ENCODE assay signal across 30 cellular contexts in genomic region chr3:37723585-37723984, GRCh38.
"Had no signal": no experiment of that assay in that cellular context is flagged by ENCODE, and none has a peak within 500 bp of the region (broad histone marks: within the 10 kb centered on the region; RNA-seq: fewer than 3 reads in every experiment).

No MANE protein-coding gene starts in this region.

- ATAC-seq: activated CD4-positive, CD25-positive, alpha-beta regulatory T cell treated with anti-CD3 and anti-CD28 coated beads, Interleukin-2, amount 50 U/mL, for 24 hours; activated CD8-positive, alpha-beta memory T cell treated with anti-CD3 and anti-CD28 coated beads, Interleukin-2, amount 10 ng/mL, durations not matched to agents 7 days and 5 days; activated CD8-positive, alpha-beta T cell treated with anti-CD3 and anti-CD28 coated beads, Interleukin-2, amount 10 ng/mL, durations not matched to agents 7 days and 5 days; activated naive CD8-positive, alpha-beta T cell treated with anti-CD3 and anti-CD28 coated beads, Interleukin-2, amount 50 U/mL, for 24 hours; esophagus mucosa; T-helper 17 cell had no signal

- H3K36me3 ChIP-seq: WERI-Rb-1 had no signal

- H3K4me3 Mint-ChIP-seq: activated B cell treated with CpG ODN at 0.5 μM for 24 hours; activated CD8-positive, alpha-beta memory T cell treated with anti-CD3 and anti-CD28 coated beads, Interleukin-2, amount 10 ng/mL, durations not matched to agents 7 days and 5 days; activated CD8-positive, alpha-beta T cell treated with anti-CD3 and anti-CD28 coated beads, Interleukin-2, amount 10 ng/mL, durations not matched to agents 7 days and 5 days; activated naive CD4-positive, alpha-beta T cell treated with anti-CD3 and anti-CD28 coated beads for 36 hours; activated naive CD4-positive, alpha-beta T cell treated with anti-CD3 and anti-CD28 coated beads, Interleukin-2, amount 50 U/mL, for 24 hours; activated naive CD8-positive, alpha-beta T cell treated with anti-CD3 and anti-CD28 coated beads for 36 hours; activated naive CD8-positive, alpha-beta T cell treated with anti-CD3 and anti-CD28 coated beads, Interleukin-2, amount 50 U/mL, for 24 hours; activated T-helper 1 cell treated with anti-CD3 and anti-CD28 coated beads, Interleukin-12 subunit alpha, Interleukin-12 subunit beta, Interleukin-2, Interleukin-4 antibody, amounts not matched to agents 30 ng/mL and 10 ng/mL and 1 ng/mL, durations not matched to agents 14 hours and 24 hours and 36 hours; brain; central memory CD8-positive, alpha-beta T cell; T-helper 17 cell; T-helper 2 cell treated with Interferon-gamma antibody and Interleukin-4, amounts not matched to agents 5 μg/mL and 100 μg/mL, for 36 hours had no signal

- H3K36me3 Mint-ChIP-seq: activated CD8-positive, alpha-beta memory T cell treated with anti-CD3 and anti-CD28 coated beads, Interleukin-2, amount 10 ng/mL, durations not matched to agents 7 days and 5 days had no signal

- H3K4me1 Mint-ChIP-seq: activated B cell treated with CpG ODN at 0.5 μM for 24 hours; activated CD8-positive, alpha-beta memory T cell treated with anti-CD3 and anti-CD28 coated beads, Interleukin-2, amount 10 ng/mL, durations not matched to agents 7 days and 5 days; activated naive CD4-positive, alpha-beta T cell treated with anti-CD3 and anti-CD28 coated beads, Interleukin-2, amount 50 U/mL, for 24 hours; activated naive CD8-positive, alpha-beta T cell treated with anti-CD3 and anti-CD28 coated beads for 36 hours; activated naive CD8-positive, alpha-beta T cell treated with anti-CD3 and anti-CD28 coated beads, Interleukin-2, amount 50 U/mL, for 24 hours; brain; central memory CD8-positive, alpha-beta T cell; T-helper 17 cell had no signal

- DNase-seq: activated B cell treated with CpG ODN at 0.5 μM for 24 hours; activated CD4-positive, alpha-beta T cell treated with anti-CD3 and anti-CD28 coated beads for 48 hours; activated CD4-positive, alpha-beta T cell treated with anti-CD3 and anti-CD28 coated beads, Interleukin-2, amount 50 U/mL, for 1 hour; activated CD4-positive, alpha-beta T cell treated with anti-CD3 and anti-CD28 coated beads, Interleukin-2, amount 50 U/mL, for 48 hours; activated CD8-positive, alpha-beta memory T cell treated with anti-CD3 and anti-CD28 coated beads, Interleukin-2, amount 10 ng/mL, durations not matched to agents 7 days and 5 days; activated CD8-positive, alpha-beta memory T cell treated with anti-CD3 and anti-CD28 coated beads, Interleukin-2, amount 50 U/mL, for 4 hours; activated CD8-positive, alpha-beta T cell treated with anti-CD3 and anti-CD28 coated beads, Interleukin-2, amount 10 ng/mL, durations not matched to agents 7 days and 5 days; activated effector memory CD4-positive, alpha-beta T cell treated with anti-CD3 and anti-CD28 coated beads, Interleukin-2, amount 50 U/mL, for 16 hours; activated naive CD4-positive, alpha-beta T cell treated with anti-CD3 and anti-CD28 coated beads for 36 hours; activated naive CD8-positive, alpha-beta T cell treated with anti-CD3 and anti-CD28 coated beads for 36 hours; activated naive CD8-positive, alpha-beta T cell treated with anti-CD3 and anti-CD28 coated beads, Interleukin-2, amount 50 U/mL, for 24 hours; activated T-cell treated with anti-CD3 and anti-CD28 coated beads, Interleukin-2, amount 50 U/mL, for 1 hour; activated T-cell treated with anti-CD3 and anti-CD28 coated beads, Interleukin-2, amount 50 U/mL, for 48 hours; adrenal gland; amygdala; aorta; effector CD8-positive, alpha-beta T cell; foreskin fibroblast; T-helper 1 cell; T-helper 17 cell; T1000; WERI-Rb-1 had no signal

- H3K27ac ChIP-seq: adrenal gland, WERI-Rb-1 had no signal

- H3K27ac Mint-ChIP-seq: activated B cell treated with CpG ODN at 0.5 μM for 24 hours; activated CD8-positive, alpha-beta memory T cell treated with anti-CD3 and anti-CD28 coated beads, Interleukin-2, amount 10 ng/mL, durations not matched to agents 7 days and 5 days; activated CD8-positive, alpha-beta T cell treated with anti-CD3 and anti-CD28 coated beads, Interleukin-2, amount 10 ng/mL, durations not matched to agents 7 days and 5 days; activated naive CD4-positive, alpha-beta T cell treated with anti-CD3 and anti-CD28 coated beads for 36 hours; activated naive CD4-positive, alpha-beta T cell treated with anti-CD3 and anti-CD28 coated beads, Interleukin-2, amount 50 U/mL, for 24 hours; activated naive CD8-positive, alpha-beta T cell treated with anti-CD3 and anti-CD28 coated beads for 36 hours; activated naive CD8-positive, alpha-beta T cell treated with anti-CD3 and anti-CD28 coated beads, Interleukin-2, amount 50 U/mL, for 24 hours; activated T-helper 1 cell treated with anti-CD3 and anti-CD28 coated beads, Interleukin-12 subunit alpha, Interleukin-12 subunit beta, Interleukin-2, Interleukin-4 antibody, amounts not matched to agents 30 ng/mL and 10 ng/mL and 1 ng/mL, durations not matched to agents 14 hours and 24 hours and 36 hours; activated T-helper 2 cell treated with anti-CD3 and anti-CD28 coated beads, Interferon-gamma antibody, Interleukin-2, Interleukin-4, amounts not matched to agents 10 μg/mL and 5 μg/mL and 100 μg/mL, durations not matched to agents 14 hours and 24 hours and 36 hours; brain; T-helper 17 cell; T-helper 2 cell treated with Interferon-gamma antibody and Interleukin-4, amounts not matched to agents 5 μg/mL and 100 μg/mL, for 36 hours had no signal

- H3K4me3 ChIP-seq: adrenal gland had no signal

- H3K27me3 ChIP-seq: adrenal gland had no signal

- H3K9me3 ChIP-seq: adrenal gland had no signal

- H3K27me3 Mint-ChIP-seq: activated naive CD8-positive, alpha-beta T cell treated with anti-CD3 and anti-CD28 coated beads for 36 hours had no signal
